In genomic region chrX:64427281-64427680, GRCh38 we compare ENCODE assay signal across 20 cellular contexts. TPM values are rescaled to one million over a fixed set of nuclear protein-coding genes. Genes with fewer than 3 reads are reported as not detected.
DNase-seq lines count a peak whose midpoint lies in the region; ATAC-seq and TF ChIP-seq lines count a peak whose summit lies in the region.
"Had no signal": no experiment of that assay in that cellular context is flagged by ENCODE, and none has a peak within 500 bp of the region (broad histone marks: within the 10 kb centered on the region; RNA-seq: fewer than 3 reads in every experiment).

No MANE protein-coding gene starts in this region.

- H3K36me3 Mint-ChIP-seq in WTC11 (peaks cover 8% of the 10 kb centered on the region), mesothelial cell of epicardium (no peaks in the 10 kb centered on the region)

- H3K27me3 Mint-ChIP-seq in WTC11 (ENCODE audit: low read depth) (no peaks in the 10 kb centered on the region; the same call in 1 of the 2 replicates), mesothelial cell of epicardium (ENCODE audit: low read depth) (no peaks in the 10 kb centered on the region)
- H3K27me3 Mint-ChIP-seq: stimulated activated naive CD8-positive, alpha-beta T cell treated with anti-CD3 and anti-CD28 coated beads, Interleukin-15, Interleukin-2, amounts not matched to agents 100 ng/mL and 50 ng/mL, for 24 hours had no signal

- TF ChIP-seq CTCF in WTC11 (IDR thresholded peaks at IDR 0.05) = no peak
- no peak for TF ChIP-seq CTCF in mesothelial cell of epicardium (IDR thresholded peaks at IDR 0.05; ENCODE audit: unreplicated experiment)

- H3K9me3 Mint-ChIP-seq in WTC11 = peaks cover 4% of the 10 kb centered on the region; the same call in 1 of the 2 replicates
- peaks cover 28% of the 10 kb centered on the region for H3K9me3 Mint-ChIP-seq in mesothelial cell of epicardium
- H3K9me3 Mint-ChIP-seq: stimulated activated naive CD8-positive, alpha-beta T cell treated with anti-CD3 and anti-CD28 coated beads, Interleukin-15, Interleukin-2, amounts not matched to agents 100 ng/mL and 50 ng/mL, for 24 hours had no signal

- H3K4me1 Mint-ChIP-seq in WTC11 (peaks cover 36% of the 10 kb centered on the region), mesothelial cell of epicardium (peaks cover 6% of the 10 kb centered on the region)

- POLR2A ChIA-PET in WTC11 (lab: Charles Lee) = no interaction called here

- CTCF ChIA-PET in WTC11 (lab: Charles Lee) = interaction anchor here (0.7 kb wide), 1 partner anchor 34 kb away, joined by 4 read pairs; no protein-coding TSS in a partner anchor

- ATAC-seq in GM18517 (IDR thresholded peaks at IDR 0.05; ENCODE audit: unreplicated experiment) = peak; percentile 71
- ATAC-seq in GM21360 (IDR thresholded peaks at IDR 0.05; ENCODE audit: unreplicated experiment) = peak; percentile 55
- peak; percentile 42 for ATAC-seq in HG03095 (IDR thresholded peaks at IDR 0.05; ENCODE audit: unreplicated experiment)
- ATAC-seq in WTC11 = no peak
- ATAC-seq in HG03159 (IDR thresholded peaks at IDR 0.05; ENCODE audit: unreplicated experiment) = no peak
- ATAC-seq: body of pancreas, heart right ventricle, Panc1 had no signal

- H3K27ac Mint-ChIP-seq in WTC11 = peak overlapping the region; percentile 83
- no peak overlapping the region for H3K27ac Mint-ChIP-seq in mesothelial cell of epicardium
- H3K27ac Mint-ChIP-seq: stimulated activated naive CD8-positive, alpha-beta T cell treated with anti-CD3 and anti-CD28 coated beads, Interleukin-15, Interleukin-2, amounts not matched to agents 100 ng/mL and 50 ng/mL, for 24 hours had no signal

- no peak overlapping the region for H3K4me3 Mint-ChIP-seq in WTC11
- H3K4me3 Mint-ChIP-seq in mesothelial cell of epicardium = no peak overlapping the region
- H3K4me3 Mint-ChIP-seq: stimulated activated naive CD8-positive, alpha-beta T cell treated with anti-CD3 and anti-CD28 coated beads, Interleukin-15, Interleukin-2, amounts not matched to agents 100 ng/mL and 50 ng/mL, for 24 hours had no signal

- no peak for DNase-seq in WTC11 (ENCODE audit: low spot score)
- DNase-seq in mesothelial cell of epicardium (ENCODE audit: low spot score in 2 of 2, unreplicated experiment in 2 of 2) = no peak
- no peak for DNase-seq in HuH-7.5 (ENCODE audit: low spot score)
- no peak for DNase-seq in RPMI8226
- DNase-seq: activated CD8-positive, alpha-beta memory T cell treated with anti-CD3 and anti-CD28 coated beads, Interleukin-2, amount 50 U/mL, for 48 hours; activated naive CD4-positive, alpha-beta T cell treated with anti-CD3 and anti-CD28 coated beads, Interleukin-2, amount 50 U/mL, for 16 hours; body of pancreas; esophagus squamous epithelium; GM23248; heart right ventricle; kidney; NCI-H187 treated with DMSO at 0.1 percent for 48 hours; NCI-H526; SW 1271 had no signal

TF ChIP-seq in WTC11, 78 proteins besides CTCF, POLR2A, EP300 and RAD21:
- TF ChIP-seq ZMAT4 (CRISPR knock-in tag; IDR thresholded peaks at IDR 0.05) = no peak
- no peak for TF ChIP-seq TCF7 (CRISPR knock-in tag; IDR thresholded peaks at IDR 0.05; ENCODE audit: low read depth)
- TF ChIP-seq AR (CRISPR knock-in tag; IDR thresholded peaks at IDR 0.05) = no peak
- TF ChIP-seq STAT6 (CRISPR knock-in tag; conservative IDR thresholded peaks at IDR 0.05; ENCODE audit: low read depth) = no peak
- no peak for TF ChIP-seq ZNF317 (CRISPR knock-in tag; IDR thresholded peaks at IDR 0.05; ENCODE audit: borderline replicate concordance, low read depth)
- TF ChIP-seq ZNF532 (CRISPR knock-in tag; IDR thresholded peaks at IDR 0.05; ENCODE audit: borderline replicate concordance) = no peak
- TF ChIP-seq ETV6 (CRISPR knock-in tag; IDR thresholded peaks at IDR 0.05) = no peak
- TF ChIP-seq E2F1 (CRISPR knock-in tag; IDR thresholded peaks at IDR 0.05) = no peak
- no peak for TF ChIP-seq FOXP1 (CRISPR knock-in tag; IDR thresholded peaks at IDR 0.05; ENCODE audit: borderline replicate concordance)
- no peak for TF ChIP-seq CREB1 (CRISPR knock-in tag; IDR thresholded peaks at IDR 0.05)

RNA-seq across cellular contexts. Expression of gene MTMR8, which starts 32.0 kb away (rescaled TPM):
- total RNA-seq in WTC11 (2021) = 3.8 to 7.1 TPM (median 6.1 TPM) in 3 replicates
- total RNA-seq in mesothelial cell of epicardium = 2.8 to 3.7 TPM (median 3.0 TPM) in 3 replicates
- total RNA-seq: GM23248 had no signal

Comparison
In these comparisons a context has a peak if more than half of its experiments do, and no peak if none do; other contexts are left out.
1. ATAC-seq: peak in GM18517 (single experiment), GM21360 (single experiment) and HG03095 (single experiment); none in WTC11 (single experiment) and HG03159 (single experiment).